24 cellular contexts compared by ENCODE assay signal in the genomic region with DNA sequence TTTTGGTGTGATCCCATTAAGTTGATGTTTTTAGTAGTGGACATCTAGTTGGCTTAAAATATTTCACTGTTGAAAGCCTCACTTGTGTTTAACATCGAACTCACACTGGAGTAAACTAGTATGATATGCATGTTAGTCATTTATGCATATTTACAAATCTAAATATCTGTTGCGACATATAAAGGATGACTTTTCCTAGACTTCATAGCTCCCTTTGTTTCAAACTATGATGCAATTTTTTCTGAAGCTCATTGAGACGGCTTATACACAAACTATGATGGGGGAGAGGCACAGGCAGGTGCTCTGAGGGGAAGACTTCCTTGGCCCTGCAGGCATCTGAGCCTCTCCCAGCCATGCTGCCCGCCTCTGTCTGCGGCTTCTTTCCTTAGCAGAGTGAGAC. TPM values are rescaled to one million over a fixed set of nuclear protein-coding genes. Genes with fewer than 3 reads are reported as not detected.
DNase-seq lines count a peak whose midpoint lies in the region; ATAC-seq, FAIRE-seq and TF ChIP-seq lines count a peak whose summit lies in the region.
"Had no signal": no experiment of that assay in that cellular context is flagged by ENCODE, and none has a peak within 500 bp of the region (broad histone marks: within the 10 kb centered on the region; RNA-seq: fewer than 3 reads in every experiment).

No MANE protein-coding gene starts in this region.

- no peaks in the 10 kb centered on the region for H3K36me3 ChIP-seq in endodermal cell (ENCODE audit: control insufficient read depth, insufficient read depth, low read length)
- H3K36me3 ChIP-seq in osteoblast (ENCODE audit: insufficient read depth, low read length), result no peaks in the 10 kb centered on the region
- H3K36me3 ChIP-seq: prostate gland had no signal

- no peaks in the 10 kb centered on the region for H3K79me2 ChIP-seq in osteoblast (ENCODE audit: insufficient read depth, low read length)

- no peak overlapping the region for H3K4me2 ChIP-seq in osteoblast (ENCODE audit: insufficient read depth, low read length)

- intact Hi-C loops in activated naive CD4-positive, alpha-beta T cell treated with anti-CD3 and anti-CD28 coated beads for 36 hours (cut with micrococcal nuclease), result loop anchor here (2.0 to 5.0 kb wide), 5 partner anchors 71 to 851 kb away; no protein-coding TSS in a partner anchor

- H2AFZ ChIP-seq in osteoblast (ENCODE audit: low read length), result no peak overlapping the region

- peaks cover 53% of the 10 kb centered on the region for H3K4me1 Mint-ChIP-seq in endodermal cell
- peaks cover 6% of the 10 kb centered on the region for H3K4me1 Mint-ChIP-seq in activated naive CD4-positive, alpha-beta T cell treated with anti-CD3 and anti-CD28 coated beads for 36 hours (ENCODE audit: low read depth)

- no peak overlapping the region for H3K27ac ChIP-seq in endodermal cell (ENCODE audit: low read depth, low read length)
- no peak overlapping the region for H3K27ac ChIP-seq in osteoblast (ENCODE audit: low read depth, low read length)
- H3K27ac ChIP-seq: prostate gland had no signal

- DNase-seq in HCEC 1CT (peak; percentile 85), RKO (ENCODE audit: low spot score) (peak; percentile 36), endodermal cell (no peak), osteoblast (ENCODE audit: insufficient read length, low spot score, missing footprints) (peak; percentile 90), H54 (ENCODE audit: insufficient read length, low spot score) (no peak)
- no peak for DNase-seq in activated naive CD4-positive, alpha-beta T cell treated with anti-CD3 and anti-CD28 coated beads for 36 hours
- DNase-seq: activated CD4-positive, alpha-beta T cell treated with anti-CD3 and anti-CD28 coated beads for 36 hours; activated effector memory CD4-positive, alpha-beta T cell treated with Interleukin-2 at 50 U/mL for 16 hours; amniotic stem cell; central memory CD4-positive, alpha-beta T cell; COR-L47; GDM1; left colon; midbrain; NCI-H1092; nephron progenitor cell; stimulated activated CD8-positive, alpha-beta memory T cell treated with anti-CD3 and anti-CD28 coated beads, Interleukin-4, amount 100 ng/mL, for 48 hours; substantia nigra; T-helper 9 cell had no signal

- no peaks in the 10 kb centered on the region for H3K9me3 Mint-ChIP-seq in endodermal cell
- H3K9me3 Mint-ChIP-seq in activated naive CD4-positive, alpha-beta T cell treated with anti-CD3 and anti-CD28 coated beads for 36 hours, result no peaks in the 10 kb centered on the region
- H3K9me3 Mint-ChIP-seq: nephron progenitor cell had no signal

- no peaks in the 10 kb centered on the region for H3K9me3 ChIP-seq in endodermal cell (ENCODE audit: control insufficient read depth, low read length)
- H3K9me3 ChIP-seq in osteoblast (ENCODE audit: low read depth, low read length), result no peaks in the 10 kb centered on the region
- H3K9me3 ChIP-seq: prostate gland had no signal

- 85 to 100% methylated on average over 1 to 5 of the region's 5 CpGs for WGBS in endodermal cell (ENCODE audit: insufficient coverage in 1 of 2, insufficient read length in 1 of 2), 2 experiments

- H3K27ac Mint-ChIP-seq in endodermal cell, result peak overlapping the region; percentile 90
- H3K27ac Mint-ChIP-seq in activated naive CD4-positive, alpha-beta T cell treated with anti-CD3 and anti-CD28 coated beads for 36 hours, result no peak overlapping the region
- H3K27ac Mint-ChIP-seq: activated CD4-positive, alpha-beta T cell treated with anti-CD3 and anti-CD28 coated beads for 36 hours; nephron progenitor cell had no signal

- ATAC-seq in HG03342 (IDR thresholded peaks at IDR 0.05; ENCODE audit: unreplicated experiment), result no peak
- no peak for ATAC-seq in GM19035 (IDR thresholded peaks at IDR 0.05; ENCODE audit: unreplicated experiment)
- ATAC-seq: activated CD4-positive, alpha-beta T cell treated with anti-CD3 and anti-CD28 coated beads for 36 hours; GM12878; left colon had no signal

- peak overlapping the region; percentile 30 for H3K4me3 ChIP-seq in endodermal cell (ENCODE audit: low read length)
- H3K4me3 ChIP-seq in osteoblast (ENCODE audit: insufficient read depth, low read length), result no peak overlapping the region
- H3K4me3 ChIP-seq: GM12878, prostate gland had no signal

- H3K4me3 Mint-ChIP-seq in endodermal cell, result no peak overlapping the region
- H3K4me3 Mint-ChIP-seq in activated naive CD4-positive, alpha-beta T cell treated with anti-CD3 and anti-CD28 coated beads for 36 hours, result no peak overlapping the region
- H3K4me3 Mint-ChIP-seq: activated CD4-positive, alpha-beta T cell treated with anti-CD3 and anti-CD28 coated beads for 36 hours; nephron progenitor cell had no signal

- H3K36me3 Mint-ChIP-seq in endodermal cell (ENCODE audit: low read depth), result no peaks in the 10 kb centered on the region
- H3K36me3 Mint-ChIP-seq in activated naive CD4-positive, alpha-beta T cell treated with anti-CD3 and anti-CD28 coated beads for 36 hours (ENCODE audit: low read depth), result no peaks in the 10 kb centered on the region

- TF ChIP-seq POLR2A in H54 (IDR thresholded peaks at IDR 0.05; ENCODE audit: low read depth, low read length), result no peak

- H3K27me3 ChIP-seq in endodermal cell (ENCODE audit: control insufficient read depth, insufficient read depth, low read length, poor library complexity, severe bottlenecking) (peaks cover 11% of the 10 kb centered on the region), osteoblast (ENCODE audit: insufficient read depth, low read length) (peaks cover 25% of the 10 kb centered on the region)

- H4K20me1 ChIP-seq in osteoblast (ENCODE audit: insufficient read depth, low read length), result no peaks in the 10 kb centered on the region

- H3K27me3 Mint-ChIP-seq in endodermal cell (ENCODE audit: insufficient read depth), result peaks cover 31% of the 10 kb centered on the region
- peaks cover 67% of the 10 kb centered on the region for H3K27me3 Mint-ChIP-seq in activated naive CD4-positive, alpha-beta T cell treated with anti-CD3 and anti-CD28 coated beads for 36 hours (ENCODE audit: low read depth)

- FAIRE-seq in H54 (lab: Jason Lieb, UNC), result no peak
- FAIRE-seq: GM12878 had no signal

- CTCF ChIA-PET in activated naive CD4-positive, alpha-beta T cell treated with anti-CD3 and anti-CD28 coated beads for 36 hours (lab: Charles Lee), result interaction anchor here (0.9 to 3.3 kb wide), 9 partner anchors 9 to 1152 kb away, joined by 3 to 15 read pairs (median 3); a partner anchor contains a TSS

- no peak for TF ChIP-seq CTCF in endodermal cell (conservative IDR thresholded peaks at IDR 0.05)
- TF ChIP-seq CTCF in osteoblast (IDR thresholded peaks at IDR 0.05; ENCODE audit: extremely low read depth, low read depth, low read length), result no peak

- H3K9ac ChIP-seq in endodermal cell (ENCODE audit: extremely low read depth, low read length, poor library complexity, severe bottlenecking), result no peak overlapping the region

- H3K4me1 ChIP-seq in endodermal cell (ENCODE audit: control insufficient read depth, insufficient read depth, low read length) (peaks cover 28% of the 10 kb centered on the region), osteoblast (ENCODE audit: insufficient read depth, low read length) (peaks cover 6% of the 10 kb centered on the region)
- H3K4me1 ChIP-seq: prostate gland had no signal

RNA-seq across cellular contexts. Expression of a gene that starts 11.8 kb away (rescaled TPM):
- total RNA-seq in endodermal cell (10 to 100 TPM in 1 of 2 donors, 1 to 10 TPM in 1; 7.1 to 10.1 TPM), osteoblast (39.4 and 41.0 TPM in 2 replicates)
- polyA plus RNA-seq in endodermal cell (2013, experiment 1 of 2), result 2.5 TPM
- 2.4 TPM for polyA plus RNA-seq in endodermal cell (2013, experiment 2 of 2)
- total RNA-seq in activated naive CD4-positive, alpha-beta T cell treated with anti-CD3 and anti-CD28 coated beads for 36 hours, result not detected
- total RNA-seq: OCI-LY7 had no signal

Comparison
In these comparisons a context has a peak if more than half of its experiments do, and no peak if none do; other contexts are left out.
1. DNase-seq: peak in HCEC 1CT (single experiment), RKO (single experiment) and osteoblast (single experiment); none in endodermal cell (single experiment), activated naive CD4-positive, alpha-beta T cell treated with anti-CD3 and anti-CD28 coated beads for 36 hours (single experiment) and H54 (single experiment).
2. RNA of a gene that starts 11.8 kb away (total RNA-seq): 39.4 to 41.0 TPM in osteoblast and 7.1 to 10.1 TPM in endodermal cell; not detected in activated naive CD4-positive, alpha-beta T cell treated with anti-CD3 and anti-CD28 coated beads for 36 hours; every median in the first group is over 4 times any median in the second.